31 cellular contexts compared by ENCODE assay signal in genomic region chr10:51651063-51651462, GRCh38. TPM values are rescaled to one million over a fixed set of nuclear protein-coding genes. Genes with fewer than 3 reads are reported as not detected.
A peak's percentile ranks its signal among the peaks of the same experiment; 100 is the strongest.
DNase-seq lines count a peak whose midpoint lies in the region; ATAC-seq and TF ChIP-seq lines count a peak whose summit lies in the region.
"Had no signal": no experiment of that assay in that cellular context is flagged by ENCODE, and none has a peak within 500 bp of the region (broad histone marks: within the 10 kb centered on the region; RNA-seq: fewer than 3 reads in every experiment).

No MANE protein-coding gene starts in this region.

- peaks cover 3% of the 10 kb centered on the region for H3K27me3 Mint-ChIP-seq in MCF 10A (ENCODE audit: insufficient read depth, unreplicated experiment)

- H3K36me3 ChIP-seq in breast epithelium = no peaks in the 10 kb centered on the region
- no peaks in the 10 kb centered on the region for H3K36me3 ChIP-seq in adipocyte (ENCODE audit: control insufficient read depth, insufficient read depth, low read length, severe bottlenecking)
- H3K36me3 ChIP-seq: gastrocnemius medialis, prostate gland, upper lobe of left lung had no signal

- H3K4me1 Mint-ChIP-seq in MCF 10A (ENCODE audit: insufficient read depth, unreplicated experiment) = no peaks in the 10 kb centered on the region
- H3K4me1 Mint-ChIP-seq: activated naive CD8-positive, alpha-beta T cell treated with anti-CD3 and anti-CD28 coated beads for 36 hours; neural crest cell had no signal

- no peak overlapping the region for H3K4me3 ChIP-seq in breast epithelium
- H3K4me3 ChIP-seq in adipocyte (ENCODE audit: low read length) = no peak overlapping the region
- H3K4me3 ChIP-seq: dorsolateral prefrontal cortex, gastrocnemius medialis, K562, prostate gland, upper lobe of left lung had no signal

- POLR2A ChIA-PET in MCF 10A (lab: Yijun Ruan, JAX) = no interaction called here

- TF ChIP-seq POLR2A in breast epithelium (IDR thresholded peaks at IDR 0.05) = no peak

- no TSS peak for BruUV-seq in MCF 10A (replicated peaks; lab: Mats Ljungman, UMichigan)

- peak; percentile 17 for DNase-seq in MCF 10A (ENCODE audit: unreplicated experiment)
- DNase-seq in breast epithelium (ENCODE audit: low spot score in 2 of 2) = no peak
- peak; percentile 66 for DNase-seq in adipocyte (ENCODE audit: low read depth)
- DNase-seq in fibroblast of peridontal ligament (ENCODE audit: extremely low read depth) = peak; percentile 67
- no peak for DNase-seq in pons (ENCODE audit: low spot score)
- no peak for DNase-seq in epidermal melanocyte (ENCODE audit: insufficient read length, low spot score)
- DNase-seq in NCI-H82 treated with DMSO at 0.1 percent for 48 hours (lab: John Stamatoyannopoulos, UW; ENCODE audit: unreplicated experiment) = no peak
- DNase-seq: activated CD8-positive, alpha-beta T cell treated with anti-CD3 and anti-CD28 coated beads for 36 hours; activated effector memory CD4-positive, alpha-beta T cell treated with anti-CD3 and anti-CD28 coated beads, Interleukin-2, amount 50 U/mL, for 16 hours; activated naive CD8-positive, alpha-beta T cell treated with anti-CD3 and anti-CD28 coated beads for 36 hours; CD8-positive, alpha-beta T cell; DMS 273 treated with DMSO at 0.1 percent for 48 hours; dorsolateral prefrontal cortex; gastrocnemius medialis; H7; left cardiac atrium; MM.1S; NCI-H1417; NCI-H2081 treated with DMSO at 0.1 percent for 48 hours; NCI-H748 treated with DMSO at 0.1 percent for 48 hours; RPMI8226; stimulated activated CD4-positive, alpha-beta T cell treated with anti-CD3 and anti-CD28 coated beads, Interleukin-12 subunit alpha, Interleukin-12 subunit beta, amount 100 ng/mL, for 4 hours; stimulated activated CD4-positive, alpha-beta T cell treated with anti-CD3 and anti-CD28 coated beads, Interleukin-4, amount 100 ng/mL, for 1 hour; T-helper 2 cell; upper lobe of left lung had no signal

- TF ChIP-seq CTCF in MCF 10A (IDR thresholded peaks at IDR 0.05; ENCODE audit: unreplicated experiment) (no peak), breast epithelium (IDR thresholded peaks at IDR 0.05) (no peak)

- no peaks in the 10 kb centered on the region for H3K9me3 Mint-ChIP-seq in MCF 10A (ENCODE audit: unreplicated experiment)
- H3K9me3 Mint-ChIP-seq: activated CD8-positive, alpha-beta T cell treated with anti-CD3 and anti-CD28 coated beads for 36 hours; activated naive CD8-positive, alpha-beta T cell treated with anti-CD3 and anti-CD28 coated beads for 36 hours; CD8-positive, alpha-beta T cell had no signal

- no peaks in the 10 kb centered on the region for H3K36me3 Mint-ChIP-seq in MCF 10A (ENCODE audit: insufficient read depth, unreplicated experiment)
- H3K36me3 Mint-ChIP-seq: activated naive CD8-positive, alpha-beta T cell treated with anti-CD3 and anti-CD28 coated beads for 36 hours; CD8-positive, alpha-beta T cell had no signal

- H3K9ac ChIP-seq in adipocyte (ENCODE audit: low read length) = no peak overlapping the region

- no peak for ATAC-seq in HG02610 (IDR thresholded peaks at IDR 0.05; ENCODE audit: unreplicated experiment)
- ATAC-seq: activated CD8-positive, alpha-beta T cell treated with anti-CD3 and anti-CD28 coated beads for 36 hours; CD8-positive, alpha-beta T cell; gastrocnemius medialis; K562; left cardiac atrium; sciatic nerve had no signal

- H3K9me3 ChIP-seq in breast epithelium (no peaks in the 10 kb centered on the region), adipocyte (ENCODE audit: control insufficient read depth, low read length) (no peaks in the 10 kb centered on the region)
- H3K9me3 ChIP-seq: gastrocnemius medialis, prostate gland, upper lobe of left lung had no signal

- CTCF ChIA-PET in MCF 10A (lab: Yijun Ruan, JAX) = no interaction called here

- H3K27ac Mint-ChIP-seq in MCF 10A (ENCODE audit: low read depth, unreplicated experiment) = no peak overlapping the region
- H3K27ac Mint-ChIP-seq: activated CD8-positive, alpha-beta T cell treated with anti-CD3 and anti-CD28 coated beads for 36 hours; activated naive CD8-positive, alpha-beta T cell treated with anti-CD3 and anti-CD28 coated beads for 36 hours; CD8-positive, alpha-beta T cell had no signal

- no peak overlapping the region for H3K4me3 Mint-ChIP-seq in MCF 10A (ENCODE audit: unreplicated experiment)
- H3K4me3 Mint-ChIP-seq: activated CD8-positive, alpha-beta T cell treated with anti-CD3 and anti-CD28 coated beads for 36 hours; activated naive CD8-positive, alpha-beta T cell treated with anti-CD3 and anti-CD28 coated beads for 36 hours; CD8-positive, alpha-beta T cell; neural crest cell had no signal

- H3K27me3 ChIP-seq in breast epithelium = no peaks in the 10 kb centered on the region
- no peaks in the 10 kb centered on the region for H3K27me3 ChIP-seq in adipocyte (replicated peaks; ENCODE audit: control insufficient read depth, insufficient read depth, low read length)
- H3K27me3 ChIP-seq: dorsolateral prefrontal cortex, gastrocnemius medialis, upper lobe of left lung had no signal

- intact Hi-C loops in MCF 10A (cut with micrococcal nuclease) = no loop called here
- intact Hi-C loops in breast epithelium (cut with DNase I; ENCODE audit: low total_unique reads) = no loop called here

- H3K4me1 ChIP-seq in breast epithelium (no peaks in the 10 kb centered on the region), adipocyte (ENCODE audit: control insufficient read depth, insufficient read depth, low read length) (peaks cover 18% of the 10 kb centered on the region)
- H3K4me1 ChIP-seq: prostate gland, upper lobe of left lung had no signal

- no peak overlapping the region for H3K27ac ChIP-seq in breast epithelium
- H3K27ac ChIP-seq: 22Rv1, dorsolateral prefrontal cortex, gastrocnemius medialis, prostate gland, upper lobe of left lung had no signal

RNA-seq across cellular contexts. Expression of gene CSTF2T, which starts 48.3 kb away (rescaled TPM):
- total RNA-seq in MCF 10A (2022) (15.7 and 18.0 TPM in 2 replicates), breast epithelium (10 to 100 TPM; 22.8 to 24.6 (median 23.2) TPM)

Comparison
In these comparisons a context has a peak if more than half of its experiments do, and no peak if none do; other contexts are left out.
1. DNase-seq: peak in MCF 10A (single experiment), adipocyte (single experiment) and fibroblast of peridontal ligament (single experiment); none in breast epithelium (0 of 2), pons (single experiment), epidermal melanocyte (single experiment) and NCI-H82 treated with DMSO at 0.1 percent for 48 hours (single experiment).